In the genomic region with DNA sequence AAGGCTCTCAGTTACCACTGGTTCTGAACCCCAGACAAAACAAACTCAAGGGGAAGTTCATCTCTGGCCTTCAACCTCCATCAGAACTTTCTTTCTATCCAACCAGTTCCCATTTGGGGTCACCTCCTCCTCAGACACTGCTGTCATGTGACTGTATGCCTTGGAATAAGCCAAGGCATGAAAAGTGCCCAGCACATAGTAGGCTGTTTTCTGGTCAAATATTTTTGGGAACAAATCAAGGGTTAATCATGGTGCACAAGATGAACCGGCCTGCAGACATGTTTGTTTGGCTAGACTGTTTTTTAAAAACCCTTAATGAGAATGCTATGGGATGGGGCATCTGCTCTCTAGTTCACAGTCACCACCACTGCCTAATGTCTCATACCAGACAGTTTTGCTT, we compare ENCODE assay signal across 21 cellular contexts. TPM values are rescaled to one million over a fixed set of nuclear protein-coding genes. Genes with fewer than 3 reads are reported as not detected.
DNase-seq lines count a peak whose midpoint lies in the region; ATAC-seq, FAIRE-seq and TF ChIP-seq lines count a peak whose summit lies in the region.
"Had no signal": no experiment of that assay in that cellular context is flagged by ENCODE, and none has a peak within 500 bp of the region (broad histone marks: within the 10 kb centered on the region; RNA-seq: fewer than 3 reads in every experiment).

No MANE protein-coding gene starts in this region.

- H3K4me3 Mint-ChIP-seq in activated CD8-positive, alpha-beta memory T cell treated with anti-CD3 and anti-CD28 coated beads, Interleukin-2, amount 10 ng/mL, durations not matched to agents 7 days and 5 days: no peak overlapping the region
- H3K4me3 Mint-ChIP-seq: CD4-positive, alpha-beta T cell had no signal

- TF ChIP-seq CTCF in HepG2 (CRISPR knock-in tag; IDR thresholded peaks at IDR 0.05) (no peak), right lobe of liver (IDR thresholded peaks at IDR 0.05) (no peak), K562 (IDR thresholded peaks at IDR 0.05 in 2 of 3, conservative IDR thresholded peaks at IDR 0.05 in 1 of 3; ENCODE audit: insufficient read depth in 2 of 3, low read depth in 1 of 3, low read length in 3 of 3) (no peak)

- no peaks in the 10 kb centered on the region for H3K36me3 ChIP-seq in HepG2 (replicated peaks in 1 of 2; ENCODE audit: control insufficient read depth in 1 of 2, insufficient read depth in 2 of 2, low read length in 2 of 2)
- H3K36me3 ChIP-seq in right lobe of liver: no peaks in the 10 kb centered on the region
- H3K36me3 ChIP-seq in K562 (ENCODE audit: control insufficient read depth, insufficient read depth, low read length): no peaks in the 10 kb centered on the region

- H3K27ac ChIP-seq in HepG2 (ENCODE audit: extremely low read length, insufficient read depth, low read length) (no peak overlapping the region), right lobe of liver (no peak overlapping the region), K562 (ENCODE audit: extremely low read depth, low read depth, low read length) (no peak overlapping the region)
- H3K27ac ChIP-seq: 22Rv1, A549, C4-2B, GM23248 had no signal

- ATAC-seq in activated CD8-positive, alpha-beta memory T cell treated with anti-CD3 and anti-CD28 coated beads, Interleukin-2, amount 10 ng/mL, durations not matched to agents 7 days and 5 days: no peak
- no peak for ATAC-seq in HepG2
- no peak for ATAC-seq in right lobe of liver
- no peak for ATAC-seq in K562
- no peak for ATAC-seq in sciatic nerve
- ATAC-seq in HG02852 (IDR thresholded peaks at IDR 0.05; ENCODE audit: unreplicated experiment): no peak
- ATAC-seq: A549 had no signal

- no peaks in the 10 kb centered on the region for H3K27me3 Mint-ChIP-seq in activated CD8-positive, alpha-beta memory T cell treated with anti-CD3 and anti-CD28 coated beads, Interleukin-2, amount 10 ng/mL, durations not matched to agents 7 days and 5 days
- H3K27me3 Mint-ChIP-seq: CD4-positive, alpha-beta T cell had no signal

- H3K27me3 ChIP-seq in HepG2 (ENCODE audit: control insufficient read depth in 1 of 2, insufficient read depth in 2 of 2, low read length in 2 of 2): peaks cover 4 to 11% of the 10 kb centered on the region in 2 experiments; a peak in 3 of 5 replicates
- H3K27me3 ChIP-seq in right lobe of liver: no peaks in the 10 kb centered on the region
- H3K27me3 ChIP-seq in K562 (ENCODE audit: control insufficient read depth in 2 of 2, insufficient read depth in 2 of 2, low read length in 2 of 2): peaks cover 47 to 53% of the 10 kb centered on the region in 2 experiments

- H2AFZ ChIP-seq in HepG2 (ENCODE audit: low read length): no peak overlapping the region
- no peak overlapping the region for H2AFZ ChIP-seq in K562 (ENCODE audit: low read depth, low read length)
- H2AFZ ChIP-seq: GM23248 had no signal

- TF ChIP-seq EP300 in HepG2 (IDR thresholded peaks at IDR 0.05; ENCODE audit: low read depth in 2 of 2, low read length in 2 of 2) (no peak), HepG2 (CRISPR knock-in tag; IDR thresholded peaks at IDR 0.05; ENCODE audit: borderline replicate concordance) (no peak), K562 (IDR thresholded peaks at IDR 0.05; ENCODE audit: low read length) (no peak)

- H3K9me1 ChIP-seq in K562 (ENCODE audit: control insufficient read depth, insufficient read depth, low read length): no peaks in the 10 kb centered on the region

- CTCF ChIA-PET in activated CD8-positive, alpha-beta memory T cell treated with anti-CD3 and anti-CD28 coated beads, Interleukin-2, amount 10 ng/mL, durations not matched to agents 7 days and 5 days (lab: Charles Lee): interaction anchor here (0.6 kb wide), 1 partner anchor 37 kb away, joined by 3 read pairs; no protein-coding TSS in a partner anchor
- CTCF ChIA-PET in HepG2 (lab: Yijun Ruan, JAX; ENCODE audit: low intra/inter-chr PET ratio, low total read pairs): no interaction called here
- CTCF ChIA-PET in K562 (lab: Yijun Ruan, JAX; ENCODE audit: low intra/inter-chr PET ratio): no interaction called here

- no TSS peak for BruUV-seq in HepG2 (replicated peaks; lab: Mats Ljungman, UMichigan)
- no TSS peak for BruUV-seq in K562 (replicated peaks; lab: Mats Ljungman, UMichigan)

- intact Hi-C loops in HepG2 (cut with micrococcal nuclease; ENCODE audit: unreplicated experiment): no loop called here
- intact Hi-C loops in right lobe of liver (cut with DNase I): no loop called here
- intact Hi-C loops in K562 (cut with micrococcal nuclease): loop anchor here (10.0 kb wide), 1 partner anchor 458 kb away; the partner anchor contains the start of gene PRPH2
- intact Hi-C loops in sciatic nerve (cut with DNase I): loop anchor here (5.0 kb wide), 1 partner anchor 1774 kb away; no protein-coding TSS in a partner anchor

- no peak for TF ChIP-seq POLR2A in HepG2 (IDR thresholded peaks at IDR 0.05; ENCODE audit: insufficient read depth in 1 of 2, low read depth in 2 of 2, low read length in 2 of 2)
- TF ChIP-seq POLR2A in right lobe of liver (IDR thresholded peaks at IDR 0.05): no peak
- TF ChIP-seq POLR2A in K562 (conservative IDR thresholded peaks at IDR 0.05): no peak

- no peak overlapping the region for H3K4me2 ChIP-seq in HepG2 (ENCODE audit: low read depth, low read length)
- no peak overlapping the region for H3K4me2 ChIP-seq in K562 (ENCODE audit: insufficient read depth, low read length)
- H3K4me2 ChIP-seq: A549 had no signal

- H4K20me1 ChIP-seq in HepG2 (ENCODE audit: insufficient read depth, low read length): no peaks in the 10 kb centered on the region
- no peaks in the 10 kb centered on the region; the same call in 1 of the 2 replicates for H4K20me1 ChIP-seq in K562 (replicated peaks; ENCODE audit: control insufficient read depth, insufficient read depth, low read length)

- POLR2A ChIA-PET in HepG2 (lab: Yijun Ruan, JAX): no interaction called here
- POLR2A ChIA-PET in K562 (lab: Yijun Ruan, JAX): interaction anchor here (0.6 to 1.2 kb wide), 2 partner anchors 12 to 20 kb away, joined by 3 to 5 read pairs; no protein-coding TSS in a partner anchor

- H3K4me1 Mint-ChIP-seq in activated CD8-positive, alpha-beta memory T cell treated with anti-CD3 and anti-CD28 coated beads, Interleukin-2, amount 10 ng/mL, durations not matched to agents 7 days and 5 days: peaks cover 24% of the 10 kb centered on the region

- FAIRE-seq in HepG2 (lab: Jason Lieb, UNC) (no peak), K562 (lab: Jason Lieb, UNC) (no peak)
- FAIRE-seq: A549, D721Med, GM19239 had no signal

- no peaks in the 10 kb centered on the region for H3K9me3 Mint-ChIP-seq in activated CD8-positive, alpha-beta memory T cell treated with anti-CD3 and anti-CD28 coated beads, Interleukin-2, amount 10 ng/mL, durations not matched to agents 7 days and 5 days (ENCODE audit: low read depth)
- H3K9me3 Mint-ChIP-seq: CD4-positive, alpha-beta T cell had no signal

- WGBS in HepG2 (ENCODE audit: low lambda C conversion rate): 5% methylated on average over 1 of the region's 1 CpG
- 54% methylated on average over 1 of the region's 1 CpG for WGBS in right lobe of liver (ENCODE audit: insufficient coverage, low coverage, low lambda C conversion rate, missing lambda C conversion rate)
- 0% methylated on average over 1 of the region's 1 CpG for WGBS in K562 (ENCODE audit: insufficient coverage, low coverage, missing lambda C conversion rate)

- H3K79me2 ChIP-seq in HepG2 (ENCODE audit: insufficient read depth, low read length): no peaks in the 10 kb centered on the region
- no peaks in the 10 kb centered on the region for H3K79me2 ChIP-seq in K562 (ENCODE audit: control insufficient read depth, insufficient read depth, low read length)

- TF ChIP-seq RAD21 in HepG2 (CRISPR knock-in tag; IDR thresholded peaks at IDR 0.05): no peak
- no peak for TF ChIP-seq RAD21 in K562 (CRISPR knock-in tag; conservative IDR thresholded peaks at IDR 0.05 in 1 of 2, IDR thresholded peaks at IDR 0.05 in 1 of 2)

- H3K9me3 ChIP-seq in HepG2 (ENCODE audit: low read length) (no peaks in the 10 kb centered on the region), right lobe of liver (no peaks in the 10 kb centered on the region), K562 (replicated peaks; ENCODE audit: control insufficient read depth, insufficient read depth, low read depth, low read length) (no peaks in the 10 kb centered on the region)
- H3K9me3 ChIP-seq: A549, Caco-2, HAP-1 had no signal

- DNase-seq in activated CD8-positive, alpha-beta memory T cell treated with anti-CD3 and anti-CD28 coated beads, Interleukin-2, amount 10 ng/mL, durations not matched to agents 7 days and 5 days: no peak
- no peak for DNase-seq in activated CD8-positive, alpha-beta memory T cell treated with anti-CD3 and anti-CD28 coated beads, Interleukin-2, amount 50 U/mL, for 48 hours
- no peak for DNase-seq in HepG2 (ENCODE audit: low spot score)
- DNase-seq in right lobe of liver: no peak
- no peak for DNase-seq in K562 (ENCODE audit: extremely low read depth in 1 of 4, low spot score in 3 of 4)
- DNase-seq in sciatic nerve (ENCODE audit: low spot score): peak; percentile 2
- DNase-seq in hypothalamus (lab: John Stamatoyannopoulos, UW): no peak
- DNase-seq: AML-193; Caco-2; CD4-positive, alpha-beta T cell; DMS153; DMS79; GF-D8; GM23248 had no signal

- H3K36me3 Mint-ChIP-seq in activated CD8-positive, alpha-beta memory T cell treated with anti-CD3 and anti-CD28 coated beads, Interleukin-2, amount 10 ng/mL, durations not matched to agents 7 days and 5 days: peaks cover 53% of the 10 kb centered on the region

- no peaks in the 10 kb centered on the region for H3K4me1 ChIP-seq in HepG2 (ENCODE audit: insufficient read depth, low read length)
- no peaks in the 10 kb centered on the region for H3K4me1 ChIP-seq in right lobe of liver
- H3K4me1 ChIP-seq in K562 (replicated peaks in 1 of 2; ENCODE audit: control insufficient read depth in 2 of 2, insufficient read depth in 2 of 2, low read length in 2 of 2): peaks cover 0 to 6% of the 10 kb centered on the region in 2 experiments; a peak in 2 of 5 replicates
- H3K4me1 ChIP-seq: A549, Caco-2 had no signal

- in situ Hi-C loops in HepG2 (cut with HindIII; ENCODE audit: extremely low pct_ligation_motif_present, low pct_unique_long_range_greater_than_20kb) (no loop called here), K562 (cut with MboI) (no loop called here)

- no peak overlapping the region for H3K4me3 ChIP-seq in HepG2 (replicated peaks in 1 of 3; ENCODE audit: insufficient read depth in 1 of 3, low read depth in 2 of 3, low read length in 3 of 3)
- no peak overlapping the region for H3K4me3 ChIP-seq in right lobe of liver
- no peak overlapping the region for H3K4me3 ChIP-seq in K562
- H3K4me3 ChIP-seq: A549, GM23248, HAP-1 had no signal

- H3K9ac ChIP-seq in HepG2 (ENCODE audit: insufficient read depth, low read depth, low read length) (no peak overlapping the region), K562 (ENCODE audit: insufficient read depth in 1 of 2, low read depth in 2 of 2, low read length in 2 of 2) (no peak overlapping the region)
- H3K9ac ChIP-seq: GM23248 had no signal

- H3K27ac Mint-ChIP-seq in activated CD8-positive, alpha-beta memory T cell treated with anti-CD3 and anti-CD28 coated beads, Interleukin-2, amount 10 ng/mL, durations not matched to agents 7 days and 5 days: peak overlapping the region; percentile 56
- H3K27ac Mint-ChIP-seq: CD4-positive, alpha-beta T cell had no signal

RNA-seq across cellular contexts. Expression of gene MRPS10, which starts 48.9 kb away (rescaled TPM):
- total RNA-seq in activated CD8-positive, alpha-beta memory T cell treated with anti-CD3 and anti-CD28 coated beads, Interleukin-2, amount 10 ng/mL, durations not matched to agents 7 days and 5 days: 10 to 100 TPM; 28.8 to 36.5 TPM
- 54.6 and 79.2 TPM in 2 replicates for total RNA-seq in HepG2 (2016; rRNA removed; fragmentation: Illumina TruSeq; extraction: Trizol)
- 12.2 and 13.6 TPM in 2 replicates for total RNA-seq in HepG2 (2016; cell fraction: cytosol; rRNA removed; fragmentation: Illumina TruSeq; extraction: Trizol; ENCODE audit: low read depth)
- 55.4 and 85.0 TPM in 2 replicates for total RNA-seq in HepG2 (2016; cell fraction: insoluble cytoplasmic fraction; rRNA removed; fragmentation: Illumina TruSeq; extraction: Trizol)
- total RNA-seq in HepG2 (2016; cell fraction: membrane; rRNA removed; fragmentation: Illumina TruSeq; extraction: Trizol): 37.8 and 41.2 TPM in 2 replicates
- 20.0 and 20.7 TPM in 2 replicates for total RNA-seq in HepG2 (2016; cell fraction: nucleus; rRNA removed; fragmentation: Illumina TruSeq; extraction: Trizol)
- 22.8 and 31.7 TPM in 2 replicates for polyA plus RNA-seq in HepG2 (2011; rRNA removed)
- polyA plus RNA-seq in HepG2 (2011; cell fraction: cytosol; rRNA removed): 16.1 and 23.7 TPM in 2 replicates
- polyA plus RNA-seq in HepG2 (2011; cell fraction: nucleus; rRNA removed): 4.2 and 5.9 TPM in 2 replicates
- 22.8 and 28.4 TPM in 2 replicates for polyA plus RNA-seq in HepG2 (2012)
- 14.5 and 15.5 TPM in 2 replicates for polyA plus RNA-seq in HepG2 (2016; cell fraction: cytosol; fragmentation: Illumina TruSeq; extraction: Trizol; ENCODE audit: low read depth)
- 81.8 and 85.5 TPM in 2 replicates for polyA plus RNA-seq in HepG2 (2016; cell fraction: insoluble cytoplasmic fraction; fragmentation: Illumina TruSeq; extraction: Trizol; ENCODE audit: low read depth)
- polyA plus RNA-seq in HepG2 (2016; cell fraction: membrane; fragmentation: Illumina TruSeq; extraction: Trizol; ENCODE audit: low read depth): 32.1 and 36.3 TPM in 2 replicates
- polyA plus RNA-seq in HepG2 (2016; cell fraction: nucleus; fragmentation: Illumina TruSeq; extraction: Trizol; ENCODE audit: insufficient read depth, low read depth): 30.6 and 31.3 TPM in 2 replicates
- 5.2 and 11.4 TPM in 2 replicates for polyA minus RNA-seq in HepG2 (2011; rRNA and poly(A)+ RNA removed; ENCODE audit: low replicate concordance)
- 13.1 and 14.4 TPM in 2 replicates for polyA minus RNA-seq in HepG2 (2011; cell fraction: cytosol; rRNA and poly(A)+ RNA removed)
- polyA minus RNA-seq in HepG2 (2011; cell fraction: nucleus; rRNA and poly(A)+ RNA removed): 12.4 and 15.7 TPM in 2 replicates
- total RNA-seq in right lobe of liver: 10 to 100 TPM; 17.7 to 35.3 (median 20.1) TPM
- total RNA-seq in K562 (2011; cell fraction: chromatin; rRNA removed; ENCODE audit: low replicate concordance): 25.3 and 53.6 TPM in 2 replicates
- total RNA-seq in K562 (2011; cell fraction: nucleolus; rRNA removed): 17.6 and 18.5 TPM in 2 replicates
- total RNA-seq in K562 (2011; cell fraction: nucleoplasm; rRNA removed): 37.0 and 65.0 TPM in 2 replicates
- 48.6 and 50.3 TPM in 2 replicates for total RNA-seq in K562 (2014; rRNA removed)
- 93.7 and 106 TPM in 2 replicates for total RNA-seq in K562 (2014; rRNA removed; fragmentation: Illumina TruSeq; extraction: Trizol)
- total RNA-seq in K562 (2015; rRNA removed; fragmentation: Illumina TruSeq; extraction: Trizol): 72.7 and 78.8 TPM in 2 replicates
- 51.1 and 53.7 TPM in 2 replicates for total RNA-seq in K562 (2021)
- 57.0 and 102 TPM in 2 replicates for polyA plus RNA-seq in K562 (2011; rRNA removed)
- 26.0 and 42.1 TPM in 2 replicates for polyA plus RNA-seq in K562 (2011; cell fraction: cytosol; rRNA removed)
- 11.1 and 15.9 TPM in 2 replicates for polyA plus RNA-seq in K562 (2011; cell fraction: nucleus; rRNA removed)
- 55.9 and 63.4 TPM in 2 replicates for polyA plus RNA-seq in K562 (2012)
- polyA plus RNA-seq in K562 (2014; fragmentation: Illumina TruSeq; extraction: Trizol): 94.8 and 99.9 TPM in 2 replicates
- 100 to 1,000 TPM; 126 to 166 TPM for polyA plus RNA-seq in K562 (2014; fragmentation: Nextera tagmentation; extraction: Ambion mirVana)
- polyA plus RNA-seq in K562 (2014; rRNA removed): 65.9 and 86.5 TPM in 2 replicates
- 48.2 and 55.1 TPM in 2 replicates for polyA minus RNA-seq in K562 (2011; rRNA and poly(A)+ RNA removed)
- polyA minus RNA-seq in K562 (2011; cell fraction: cytosol; rRNA and poly(A)+ RNA removed): 13.4 and 24.6 TPM in 2 replicates
- polyA minus RNA-seq in K562 (2011; cell fraction: nucleus; rRNA and poly(A)+ RNA removed): 8.6 and 17.8 TPM in 2 replicates
- total RNA-seq in sciatic nerve: 23.0 TPM

Comparison
In these comparisons a context has a peak if more than half of its experiments do, and no peak if none do; other contexts are left out.
1. intact Hi-C loops: an anchor here in K562 (10.0 kb wide) and sciatic nerve (5.0 kb wide); none called in HepG2 and right lobe of liver.